Comparison of ENCODE assay signal across 25 cellular contexts in the genomic region with DNA sequence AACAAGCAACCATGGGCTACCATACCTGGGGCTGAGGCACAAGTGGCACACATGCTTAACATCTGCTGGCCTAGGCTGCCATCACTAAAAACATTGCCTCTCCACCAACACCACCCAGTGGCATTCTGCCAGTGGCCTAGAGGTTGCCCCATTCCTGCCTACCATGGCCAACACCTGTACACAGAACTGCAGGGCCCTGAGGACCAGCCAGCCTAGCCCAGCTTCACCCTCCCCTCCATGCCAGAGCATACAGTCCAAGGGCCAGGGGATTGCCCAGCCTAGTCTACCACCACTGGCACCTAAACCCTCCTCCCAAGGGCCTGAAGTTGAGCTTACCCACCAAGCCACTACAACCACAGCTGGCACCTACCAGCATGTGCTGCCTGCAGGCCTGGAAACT. TPM values are rescaled to one million over a fixed set of nuclear protein-coding genes. Genes with fewer than 3 reads are reported as not detected.
DNase-seq lines count a peak whose midpoint lies in the region; ATAC-seq, FAIRE-seq and TF ChIP-seq lines count a peak whose summit lies in the region.
"Had no signal": no experiment of that assay in that cellular context is flagged by ENCODE, and none has a peak within 500 bp of the region (broad histone marks: within the 10 kb centered on the region; RNA-seq: fewer than 3 reads in every experiment).

No MANE protein-coding gene starts in this region.

- ATAC-seq in natural killer cell treated with Interleukin-12 subunit alpha and Interleukin-12 subunit beta and Interleukin-15 and Interleukin-18, amount 100 ng/mL, for 72 hours = peak; percentile 44 to 53
- ATAC-seq in natural killer cell (no peak), GM18519 (IDR thresholded peaks at IDR 0.05; ENCODE audit: low FRiP score, unreplicated experiment) (no peak)
- ATAC-seq in stimulated activated effector memory CD8-positive, alpha-beta T cell treated with anti-CD3 and anti-CD28 coated beads, Interleukin-12 subunit alpha, Interleukin-12 subunit beta, amount 100 ng/mL, for 72 hours = peak; percentile 11
- ATAC-seq: A549 had no signal

- H3K4me1 Mint-ChIP-seq in natural killer cell treated with Interleukin-12 subunit alpha and Interleukin-12 subunit beta and Interleukin-15 and Interleukin-18, amount 100 ng/mL, for 72 hours (ENCODE audit: low read depth in 2 of 2) = no peaks in the 10 kb centered on the region
- H3K4me1 Mint-ChIP-seq in natural killer cell = no peaks in the 10 kb centered on the region
- no peaks in the 10 kb centered on the region for H3K4me1 Mint-ChIP-seq in stimulated activated effector memory CD8-positive, alpha-beta T cell treated with anti-CD3 and anti-CD28 coated beads, Interleukin-12 subunit alpha, Interleukin-12 subunit beta, amount 100 ng/mL, for 72 hours
- H3K4me1 Mint-ChIP-seq: CD14-positive monocyte; CD8-positive, alpha-beta memory T cell had no signal

- H3K4me3 Mint-ChIP-seq in natural killer cell treated with Interleukin-12 subunit alpha and Interleukin-12 subunit beta and Interleukin-15 and Interleukin-18, amount 100 ng/mL, for 72 hours = no peak overlapping the region
- no peak overlapping the region for H3K4me3 Mint-ChIP-seq in natural killer cell
- H3K4me3 Mint-ChIP-seq in stimulated activated effector memory CD8-positive, alpha-beta T cell treated with anti-CD3 and anti-CD28 coated beads, Interleukin-12 subunit alpha, Interleukin-12 subunit beta, amount 100 ng/mL, for 72 hours = no peak overlapping the region
- H3K4me3 Mint-ChIP-seq: CD14-positive monocyte; CD4-positive, alpha-beta T cell; CD8-positive, alpha-beta memory T cell had no signal

- FAIRE-seq in urothelium cell line (lab: Jason Lieb, UNC) = peak; percentile 66
- FAIRE-seq: A549, D721Med, GM12891, GM18507 had no signal

- no peak overlapping the region for H3K27ac Mint-ChIP-seq in natural killer cell treated with Interleukin-12 subunit alpha and Interleukin-12 subunit beta and Interleukin-15 and Interleukin-18, amount 100 ng/mL, for 72 hours
- H3K27ac Mint-ChIP-seq in natural killer cell = no peak overlapping the region
- no peak overlapping the region for H3K27ac Mint-ChIP-seq in stimulated activated effector memory CD8-positive, alpha-beta T cell treated with anti-CD3 and anti-CD28 coated beads, Interleukin-12 subunit alpha, Interleukin-12 subunit beta, amount 100 ng/mL, for 72 hours
- H3K27ac Mint-ChIP-seq: CD4-positive, alpha-beta T cell; CD8-positive, alpha-beta memory T cell had no signal

- peaks cover 6 to 7% of the 10 kb centered on the region in 2 donors for H3K27me3 Mint-ChIP-seq in natural killer cell treated with Interleukin-12 subunit alpha and Interleukin-12 subunit beta and Interleukin-15 and Interleukin-18, amount 100 ng/mL, for 72 hours
- peaks cover 4 to 6% of the 10 kb centered on the region in 2 donors for H3K27me3 Mint-ChIP-seq in natural killer cell (ENCODE audit: low read depth in 2 of 2)
- H3K27me3 Mint-ChIP-seq: CD4-positive, alpha-beta T cell had no signal

- H3K36me3 Mint-ChIP-seq in natural killer cell treated with Interleukin-12 subunit alpha and Interleukin-12 subunit beta and Interleukin-15 and Interleukin-18, amount 100 ng/mL, for 72 hours = no peaks in the 10 kb centered on the region
- no peaks in the 10 kb centered on the region for H3K36me3 Mint-ChIP-seq in natural killer cell
- no peaks in the 10 kb centered on the region for H3K36me3 Mint-ChIP-seq in stimulated activated effector memory CD8-positive, alpha-beta T cell treated with anti-CD3 and anti-CD28 coated beads, Interleukin-12 subunit alpha, Interleukin-12 subunit beta, amount 100 ng/mL, for 72 hours
- H3K36me3 Mint-ChIP-seq: CD14-positive monocyte had no signal

- DNase-seq in natural killer cell treated with Interleukin-12 subunit alpha and Interleukin-12 subunit beta and Interleukin-15 and Interleukin-18, amount 100 ng/mL, for 72 hours (ENCODE audit: low spot score) = no peak
- no peak for DNase-seq in natural killer cell
- DNase-seq in stimulated activated effector memory CD8-positive, alpha-beta T cell treated with anti-CD3 and anti-CD28 coated beads, Interleukin-12 subunit alpha, Interleukin-12 subunit beta, amount 100 ng/mL, for 72 hours (ENCODE audit: low spot score in 2 of 2) = no peak
- DNase-seq in urothelium cell line (ENCODE audit: low spot score) = no peak
- no peak for DNase-seq in KG1 (lab: John Stamatoyannopoulos, UW)
- DNase-seq in glomerular visceral epithelial cell (ENCODE audit: extremely low spot score) = no peak
- DNase-seq: 8988T; ACHN; AML-193; BE2C; CD4-positive, alpha-beta T cell; CD8-positive, alpha-beta memory T cell; DMS 273 treated with DMSO at 0.1 percent for 48 hours; DMS79; EL; GF-D8; GOT3; H7; HCEC 1CT had no signal

- no peak for TF ChIP-seq CTCF in natural killer cell (IDR thresholded peaks at IDR 0.05)

- no peaks in the 10 kb centered on the region for H3K9me3 Mint-ChIP-seq in natural killer cell treated with Interleukin-12 subunit alpha and Interleukin-12 subunit beta and Interleukin-15 and Interleukin-18, amount 100 ng/mL, for 72 hours
- no peaks in the 10 kb centered on the region for H3K9me3 Mint-ChIP-seq in natural killer cell
- H3K9me3 Mint-ChIP-seq in stimulated activated effector memory CD8-positive, alpha-beta T cell treated with anti-CD3 and anti-CD28 coated beads, Interleukin-12 subunit alpha, Interleukin-12 subunit beta, amount 100 ng/mL, for 72 hours = no peaks in the 10 kb centered on the region
- H3K9me3 Mint-ChIP-seq: CD4-positive, alpha-beta T cell had no signal

- intact Hi-C loops in natural killer cell (cut with micrococcal nuclease) = no loop called here

RNA-seq across cellular contexts. Expression of a gene that starts 35.3 kb away (rescaled TPM):
- total RNA-seq in natural killer cell treated with Interleukin-12 subunit alpha and Interleukin-12 subunit beta and Interleukin-15 and Interleukin-18, amount 100 ng/mL, for 72 hours = 1 to 10 TPM; 1.1 to 4.0 TPM
- total RNA-seq in natural killer cell = 1 to 10 TPM in 1 of 3 donors, under 1 TPM in 2; 0.68 to 1.6 (median 0.80) TPM

Comparison
In these comparisons a context has a peak if more than half of its experiments do, and no peak if none do; other contexts are left out.
1. ATAC-seq: peak in natural killer cell treated with Interleukin-12 subunit alpha and Interleukin-12 subunit beta and Interleukin-15 and Interleukin-18, amount 100 ng/mL, for 72 hours (2 of 2) and stimulated activated effector memory CD8-positive, alpha-beta T cell treated with anti-CD3 and anti-CD28 coated beads, Interleukin-12 subunit alpha, Interleukin-12 subunit beta, amount 100 ng/mL, for 72 hours (single experiment); none in natural killer cell (0 of 3) and GM18519 (single experiment).